ENCODE assay signal across 8 cellular contexts in the genomic region with DNA sequence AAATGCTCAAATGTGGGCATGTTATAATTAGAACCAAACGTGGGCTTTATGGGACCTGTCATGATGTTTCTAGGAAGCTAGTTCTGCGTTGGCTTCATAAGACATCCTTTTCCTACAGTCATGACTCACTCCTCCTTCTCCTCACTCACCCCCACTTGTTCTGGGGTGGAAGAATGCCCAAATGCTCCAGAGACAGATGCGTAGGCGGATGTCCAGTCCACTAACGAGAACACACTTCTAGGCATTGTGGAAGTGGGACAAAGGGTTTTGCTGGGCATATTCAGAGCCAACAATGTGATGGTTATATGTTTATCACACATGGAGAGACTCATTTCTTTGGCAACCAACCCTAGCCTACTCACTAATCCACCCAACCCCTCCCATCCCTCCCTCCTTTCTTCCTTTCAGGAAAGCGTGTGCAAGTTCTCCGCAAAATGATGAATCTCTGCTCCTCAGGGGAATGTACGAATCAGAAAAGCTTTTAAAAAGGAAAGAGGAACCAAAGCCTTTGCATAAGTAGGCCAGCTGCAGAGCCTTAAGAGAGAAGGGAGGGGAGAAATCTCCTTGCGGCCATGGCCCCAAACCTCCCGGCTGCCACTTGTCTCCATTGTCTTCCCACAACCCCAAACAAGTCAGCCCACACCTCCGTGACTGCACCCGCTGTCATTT.
DNase-seq lines count a peak whose midpoint lies in the region; ATAC-seq and TF ChIP-seq lines count a peak whose summit lies in the region.

No MANE protein-coding gene starts in this region.

- H3K36me3 ChIP-seq in left lung: no peaks in the 10 kb centered on the region
- H3K36me3 ChIP-seq in subcutaneous abdominal adipose tissue (ENCODE audit: control insufficient read depth in 5 of 5, insufficient read depth in 5 of 5, low read length in 5 of 5): no peaks in the 10 kb centered on the region

- H3K27ac ChIP-seq in left lung: peak overlapping the region; percentile 61 to 80
- peak overlapping the region; percentile 98 for H3K27ac ChIP-seq in subcutaneous abdominal adipose tissue (ENCODE audit: low read depth, low read length)

- ATAC-seq in GM21529 (IDR thresholded peaks at IDR 0.05; ENCODE audit: unreplicated experiment) (peak; percentile 70), left lung (peak; percentile 70)

- TF ChIP-seq CTCF in cardiac fibroblast (IDR thresholded peaks at IDR 0.05; ENCODE audit: low read depth, low read length) (no peak), left lung (IDR thresholded peaks at IDR 0.05) (no peak)

- H3K9ac ChIP-seq in subcutaneous abdominal adipose tissue (ENCODE audit: low read length in 5 of 5): peak overlapping the region; percentile 29 to 81 (median 69)

- DNase-seq in GM03348 (ENCODE audit: low spot score): peak; percentile 82
- peak; percentile 35 for DNase-seq in LoVo (ENCODE audit: low spot score)
- DNase-seq in cardiac fibroblast (ENCODE audit: low read depth in 2 of 2): peak; percentile 100
- peak in 1 of 2 donors; percentile 81 for DNase-seq in left lung
- DNase-seq in NCI-H2107 (lab: John Stamatoyannopoulos, UW): no peak
- DNase-seq in stimulated activated CD4-positive, alpha-beta T cell treated with anti-CD3 and anti-CD28 coated beads, Interleukin-4, amount 100 ng/mL, for 1 hour: no peak

- H3K4me3 ChIP-seq in cardiac fibroblast (replicated peaks in 1 of 2; ENCODE audit: low read depth in 2 of 2, low read length in 2 of 2): peak overlapping the region; percentile 14 to 25
- no peak overlapping the region for H3K4me3 ChIP-seq in left lung
- H3K4me3 ChIP-seq in subcutaneous abdominal adipose tissue (ENCODE audit: low read depth in 1 of 5, low read length in 5 of 5): peak overlapping the region; percentile 5 to 59 (median 41)

- H3K4me1 ChIP-seq in left lung (peaks cover 0 to 41% of the 10 kb centered on the region in 2 donors), subcutaneous abdominal adipose tissue (ENCODE audit: control insufficient read depth in 5 of 5, insufficient read depth in 5 of 5, low read length in 5 of 5) (peaks cover 10 to 37% (median 25%) of the 10 kb centered on the region in 5 donors)

- intact Hi-C loops in left lung (cut with DNase I): no loop called here

- H3K9me3 ChIP-seq in left lung (no peaks in the 10 kb centered on the region), subcutaneous abdominal adipose tissue (ENCODE audit: control insufficient read depth in 5 of 5, low read length in 5 of 5) (no peaks in the 10 kb centered on the region)

- H3K27me3 ChIP-seq in left lung (no peaks in the 10 kb centered on the region), subcutaneous abdominal adipose tissue (ENCODE audit: control insufficient read depth in 5 of 5, insufficient read depth in 4 of 5, low read length in 5 of 5) (no peaks in the 10 kb centered on the region)

Comparison
In these comparisons a context has a peak if more than half of its experiments do, and no peak if none do; other contexts are left out.
1. DNase-seq: peak in GM03348 (single experiment), LoVo (single experiment) and cardiac fibroblast (2 of 2); none in NCI-H2107 (single experiment) and stimulated activated CD4-positive, alpha-beta T cell treated with anti-CD3 and anti-CD28 coated beads, Interleukin-4, amount 100 ng/mL, for 1 hour (single experiment).
2. H3K4me3 ChIP-seq: peak in cardiac fibroblast (2 of 2) and subcutaneous abdominal adipose tissue (5 of 5); none in left lung (0 of 2).